ENCODE assay signal across 9 cellular contexts in the genomic region with DNA sequence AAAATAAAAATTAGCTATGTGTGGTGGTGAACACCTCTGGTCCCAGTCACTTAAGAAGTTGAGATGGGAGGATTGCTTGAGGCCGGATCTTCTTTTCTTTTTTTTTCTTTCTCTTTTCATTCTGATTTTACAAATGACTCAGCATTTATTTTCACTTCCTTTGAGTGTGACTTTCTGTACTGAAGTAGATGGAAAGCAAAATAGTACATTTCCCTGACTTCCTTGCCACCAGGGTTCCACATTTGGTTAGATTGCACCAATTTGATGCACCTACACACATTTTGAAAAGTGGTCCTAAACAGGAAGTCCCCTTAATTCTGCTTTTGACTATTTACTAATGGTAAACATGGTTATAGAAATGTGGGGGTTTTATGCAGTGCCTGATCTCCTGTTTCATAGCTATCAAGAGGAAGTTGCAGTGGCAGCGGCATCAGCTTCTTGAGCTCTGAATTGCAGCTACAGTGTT. TPM values are rescaled to one million over a fixed set of nuclear protein-coding genes. Genes with fewer than 3 reads are reported as not detected.
DNase-seq lines count a peak whose midpoint lies in the region; ATAC-seq and TF ChIP-seq lines count a peak whose summit lies in the region.
"Had no signal": no experiment of that assay in that cellular context is flagged by ENCODE, and none has a peak within 500 bp of the region (broad histone marks: within the 10 kb centered on the region; RNA-seq: fewer than 3 reads in every experiment).

No MANE protein-coding gene starts in this region.

- H3K4me1 ChIP-seq in CD8-positive, alpha-beta T cell (ENCODE audit: insufficient read depth, low read length), result peaks cover 9% of the 10 kb centered on the region

- ATAC-seq in CD8-positive, alpha-beta T cell, result peak; percentile 54
- ATAC-seq in GM19372 (IDR thresholded peaks at IDR 0.05; ENCODE audit: low read depth, unreplicated experiment) (peak; percentile 95), HG03196 (IDR thresholded peaks at IDR 0.05; ENCODE audit: unreplicated experiment) (peak; percentile 91), activated B cell treated with CpG ODN at 0.5 μM for 24 hours (ENCODE audit: low read depth) (peak; percentile 76)
- ATAC-seq in stimulated activated naive CD8-positive, alpha-beta T cell treated with anti-CD3 and anti-CD28 coated beads, Interleukin-15, Interleukin-2, amounts not matched to agents 100 U/mL and 50 U/mL, for 24 hours, result peak; percentile 59

- H3K9me3 ChIP-seq in CD8-positive, alpha-beta T cell (ENCODE audit: low read length), result no peaks in the 10 kb centered on the region
- H3K9me3 ChIP-seq in WERI-Rb-1 (ENCODE audit: severe bottlenecking), result no peaks in the 10 kb centered on the region

- peak in 1 of 7 experiments; percentile 15 for DNase-seq in CD8-positive, alpha-beta T cell
- DNase-seq in activated B cell treated with CpG ODN at 0.5 μM for 24 hours (no peak), AG08396 (ENCODE audit: low spot score) (no peak), NCI-H446 treated with DMSO at 0.1 percent for 48 hours (lab: John Stamatoyannopoulos, UW) (no peak), WERI-Rb-1 (no peak)
- no peak for DNase-seq in stimulated activated naive CD8-positive, alpha-beta T cell treated with anti-CD3 and anti-CD28 coated beads, Interleukin-15, Interleukin-2, amounts not matched to agents 100 U/mL and 50 U/mL, for 24 hours

- no peak for TF ChIP-seq CTCF in CD8-positive, alpha-beta T cell (IDR thresholded peaks at IDR 0.05)
- no peak for TF ChIP-seq CTCF in activated B cell treated with CpG ODN at 0.5 μM for 24 hours (IDR thresholded peaks at IDR 0.05)
- TF ChIP-seq CTCF in WERI-Rb-1 (IDR thresholded peaks at IDR 0.05; ENCODE audit: low read depth, low read length), result no peak

- H3K36me3 Mint-ChIP-seq in CD8-positive, alpha-beta T cell, result no peaks in the 10 kb centered on the region
- H3K36me3 Mint-ChIP-seq in activated B cell treated with CpG ODN at 0.5 μM for 24 hours (ENCODE audit: low read depth), result no peaks in the 10 kb centered on the region
- H3K36me3 Mint-ChIP-seq: brain had no signal

- no peaks in the 10 kb centered on the region for H3K27me3 ChIP-seq in CD8-positive, alpha-beta T cell (ENCODE audit: insufficient read depth, low read length)
- no peaks in the 10 kb centered on the region for H3K27me3 ChIP-seq in WERI-Rb-1 (ENCODE audit: insufficient read depth, low read depth, severe bottlenecking)

- H3K9me3 Mint-ChIP-seq in CD8-positive, alpha-beta T cell, result no peaks in the 10 kb centered on the region
- no peaks in the 10 kb centered on the region for H3K9me3 Mint-ChIP-seq in activated B cell treated with CpG ODN at 0.5 μM for 24 hours
- H3K9me3 Mint-ChIP-seq: brain had no signal

- H3K27ac Mint-ChIP-seq in CD8-positive, alpha-beta T cell, result peak overlapping the region; percentile 27
- peak overlapping the region; percentile 71 for H3K27ac Mint-ChIP-seq in activated B cell treated with CpG ODN at 0.5 μM for 24 hours
- H3K27ac Mint-ChIP-seq: brain had no signal

- peaks cover 13% of the 10 kb centered on the region for H3K27me3 Mint-ChIP-seq in CD8-positive, alpha-beta T cell (ENCODE audit: low read depth)
- peaks cover 2% of the 10 kb centered on the region for H3K27me3 Mint-ChIP-seq in activated B cell treated with CpG ODN at 0.5 μM for 24 hours

- H3K36me3 ChIP-seq in CD8-positive, alpha-beta T cell (ENCODE audit: insufficient read depth, low read length), result no peaks in the 10 kb centered on the region
- H3K36me3 ChIP-seq in WERI-Rb-1, result no peaks in the 10 kb centered on the region

- peaks cover 11% of the 10 kb centered on the region for H3K4me1 Mint-ChIP-seq in CD8-positive, alpha-beta T cell (ENCODE audit: low read depth)
- H3K4me1 Mint-ChIP-seq in activated B cell treated with CpG ODN at 0.5 μM for 24 hours, result peaks cover 14% of the 10 kb centered on the region
- H3K4me1 Mint-ChIP-seq: brain had no signal

- CTCF ChIA-PET in CD8-positive, alpha-beta T cell (lab: Charles Lee), result interaction anchor here (1.1 kb wide), 1 partner anchor 12 kb away, joined by 4 read pairs; no protein-coding TSS in a partner anchor
- CTCF ChIA-PET in activated B cell treated with CpG ODN at 0.5 μM for 24 hours (lab: Charles Lee), result interaction anchor here (0.6 to 1.1 kb wide), 3 partner anchors 12 to 38 kb away, joined by 3 to 5 read pairs (median 4); a partner anchor contains a TSS

- POLR2A ChIA-PET in CD8-positive, alpha-beta T cell (lab: Charles Lee), result interaction anchor here (2.4 kb wide), 1 partner anchor 13 kb away, joined by 19 read pairs; a partner anchor contains a TSS
- POLR2A ChIA-PET in activated B cell treated with CpG ODN at 0.5 μM for 24 hours (lab: Charles Lee), result interaction anchor here (3.8 kb wide), 1 partner anchor 13 kb away, joined by 44 read pairs; a partner anchor contains a TSS

- intact Hi-C loops in CD8-positive, alpha-beta T cell (cut with DNase I, micrococcal nuclease), result no loop called here
- intact Hi-C loops in activated B cell treated with CpG ODN at 0.5 μM for 24 hours (cut with micrococcal nuclease), result loop anchor here (1.0 kb wide), 1 partner anchor 13 kb away; a partner anchor contains a TSS

- peak overlapping the region; percentile 17 for H3K4me3 Mint-ChIP-seq in CD8-positive, alpha-beta T cell
- peak overlapping the region; percentile 54 for H3K4me3 Mint-ChIP-seq in activated B cell treated with CpG ODN at 0.5 μM for 24 hours
- H3K4me3 Mint-ChIP-seq: brain had no signal

- H3K4me3 ChIP-seq in CD8-positive, alpha-beta T cell (ENCODE audit: low read depth, low read length), result no peak overlapping the region
- no peak overlapping the region for H3K4me3 ChIP-seq in WERI-Rb-1 (ENCODE audit: low read depth, low read length)

- H3K27ac ChIP-seq in CD8-positive, alpha-beta T cell (ENCODE audit: low read depth, low read length), result no peak overlapping the region
- no peak overlapping the region for H3K27ac ChIP-seq in WERI-Rb-1

RNA-seq across cellular contexts. Expression of a gene that starts 13.0 kb away (rescaled TPM):
- total RNA-seq in CD8-positive, alpha-beta T cell, result 10 to 100 TPM; 75.2 to 77.9 TPM
- total RNA-seq in activated B cell treated with CpG ODN at 0.5 μM for 24 hours, result 38.2 and 45.5 TPM in 2 replicates

RNA-seq across cellular contexts. Expression of a gene that starts 35.3 kb away (rescaled TPM):
- not detected for total RNA-seq in CD8-positive, alpha-beta T cell
- total RNA-seq in activated B cell treated with CpG ODN at 0.5 μM for 24 hours, result not detected in 2 replicates
